40 cellular contexts compared by ENCODE assay signal in genomic region chr3:72113964-72114363, GRCh38.
"Had no signal": no experiment of that assay in that cellular context is flagged by ENCODE, and none has a peak within 500 bp of the region (broad histone marks: within the 10 kb centered on the region; RNA-seq: fewer than 3 reads in every experiment).

No MANE protein-coding gene starts in this region.

- H3K27me3 ChIP-seq: adrenal gland, ascending aorta, body of pancreas, brain microvascular endothelial cell, breast epithelium had no signal

- H3K4me1 Mint-ChIP-seq: activated naive CD4-positive, alpha-beta T cell treated with anti-CD3 and anti-CD28 coated beads, Interleukin-2, amount 10 ng/mL, durations not matched to agents 7 days and 5 days; activated naive CD4-positive, alpha-beta T cell treated with anti-CD3 and anti-CD28 coated beads, Interleukin-2, amount 50 U/mL, for 24 hours; activated naive CD8-positive, alpha-beta T cell treated with anti-CD3 and anti-CD28 coated beads for 36 hours; activated naive CD8-positive, alpha-beta T cell treated with anti-CD3 and anti-CD28 coated beads, Interleukin-2, amount 10 ng/mL, durations not matched to agents 7 days and 5 days; activated naive CD8-positive, alpha-beta T cell treated with anti-CD3 and anti-CD28 coated beads, Interleukin-2, amount 50 U/mL, for 24 hours; activated T-helper 17 cell treated with anti-CD3 and anti-CD28 coated beads, Interleukin-2, amount 50 U/mL, for 72 hours; central memory CD8-positive, alpha-beta T cell had no signal

- H3K4me3 Mint-ChIP-seq: activated naive CD4-positive, alpha-beta T cell treated with anti-CD3 and anti-CD28 coated beads for 36 hours; activated naive CD4-positive, alpha-beta T cell treated with anti-CD3 and anti-CD28 coated beads, Interleukin-2, amount 10 ng/mL, durations not matched to agents 7 days and 5 days; activated naive CD4-positive, alpha-beta T cell treated with anti-CD3 and anti-CD28 coated beads, Interleukin-2, amount 50 U/mL, for 24 hours; activated naive CD8-positive, alpha-beta T cell; activated naive CD8-positive, alpha-beta T cell treated with anti-CD3 and anti-CD28 coated beads for 36 hours; activated naive CD8-positive, alpha-beta T cell treated with anti-CD3 and anti-CD28 coated beads, Interleukin-2, amount 10 ng/mL, durations not matched to agents 7 days and 5 days; activated naive CD8-positive, alpha-beta T cell treated with anti-CD3 and anti-CD28 coated beads, Interleukin-2, amount 50 U/mL, for 24 hours; activated T-cell treated with anti-CD3 and anti-CD28 coated beads, Interleukin-2, amount 50 U/mL, for 24 hours; activated T-cell treated with anti-CD3 and anti-CD28 coated beads, Interleukin-2, amount 50 U/mL, for 4 hours; activated T-cell treated with anti-CD3 and anti-CD28 coated beads, Interleukin-2, amount 50 U/mL, for 72 hours; activated T-helper 1 cell treated with anti-CD3 and anti-CD28 coated beads, Interleukin-12 subunit alpha, Interleukin-12 subunit beta, Interleukin-2, Interleukin-4 antibody, amounts not matched to agents 30 ng/mL and 10 ng/mL and 1 ng/mL, durations not matched to agents 14 hours and 24 hours and 36 hours; activated T-helper 17 cell treated with anti-CD3 and anti-CD28 coated beads, Interleukin-2, amount 50 U/mL, for 72 hours; brain; central memory CD8-positive, alpha-beta T cell had no signal

- H3K27ac ChIP-seq: adrenal gland, ascending aorta, body of pancreas, brain microvascular endothelial cell, breast epithelium, cardiac muscle cell had no signal

- H3K9me3 ChIP-seq: adrenal gland, ascending aorta, body of pancreas, breast epithelium had no signal

- H3K4me1 ChIP-seq: adrenal gland, body of pancreas, breast epithelium had no signal

- H3K27me3 Mint-ChIP-seq: activated naive CD4-positive, alpha-beta T cell treated with anti-CD3 and anti-CD28 coated beads, Interleukin-2, amount 50 U/mL, for 24 hours; activated naive CD8-positive, alpha-beta T cell; activated naive CD8-positive, alpha-beta T cell treated with anti-CD3 and anti-CD28 coated beads for 36 hours; activated naive CD8-positive, alpha-beta T cell treated with anti-CD3 and anti-CD28 coated beads, Interleukin-2, amount 50 U/mL, for 24 hours had no signal

- H3K9me3 Mint-ChIP-seq: activated naive CD4-positive, alpha-beta T cell treated with anti-CD3 and anti-CD28 coated beads for 36 hours; activated naive CD4-positive, alpha-beta T cell treated with anti-CD3 and anti-CD28 coated beads, Interleukin-2, amount 10 ng/mL, durations not matched to agents 7 days and 5 days; activated naive CD4-positive, alpha-beta T cell treated with anti-CD3 and anti-CD28 coated beads, Interleukin-2, amount 50 U/mL, for 24 hours; activated naive CD4-positive, alpha-beta T cell treated with anti-CD3 and anti-CD28 coated beads, Interleukin-2, amount 50 U/mL, for 72 hours; activated naive CD8-positive, alpha-beta T cell treated with anti-CD3 and anti-CD28 coated beads for 36 hours; activated naive CD8-positive, alpha-beta T cell treated with anti-CD3 and anti-CD28 coated beads, Interleukin-2, amount 10 ng/mL, durations not matched to agents 7 days and 5 days; activated naive CD8-positive, alpha-beta T cell treated with anti-CD3 and anti-CD28 coated beads, Interleukin-2, amount 50 U/mL, for 24 hours; activated T-cell treated with anti-CD3 and anti-CD28 coated beads, Interleukin-2, amount 50 U/mL, for 24 hours; activated T-cell treated with anti-CD3 and anti-CD28 coated beads, Interleukin-2, amount 50 U/mL, for 4 hours; activated T-cell treated with anti-CD3 and anti-CD28 coated beads, Interleukin-2, amount 50 U/mL, for 72 hours; activated T-helper 1 cell treated with anti-CD3 and anti-CD28 coated beads, Interleukin-12 subunit alpha, Interleukin-12 subunit beta, Interleukin-2, Interleukin-4 antibody, amounts not matched to agents 30 ng/mL and 10 ng/mL and 1 ng/mL, durations not matched to agents 14 hours and 24 hours and 36 hours; activated T-helper 17 cell treated with anti-CD3 and anti-CD28 coated beads, Interleukin-2, amount 50 U/mL, for 72 hours; activated T-helper 2 cell treated with anti-CD3 and anti-CD28 coated beads, Interferon-gamma antibody, Interleukin-2, Interleukin-4, amounts not matched to agents 10 μg/mL and 5 μg/mL and 100 μg/mL, durations not matched to agents 14 hours and 24 hours and 36 hours; central memory CD8-positive, alpha-beta T cell had no signal

- H3K36me3 ChIP-seq: adrenal gland, ascending aorta, brain microvascular endothelial cell, breast epithelium, cardiac muscle cell had no signal

- H3K36me3 Mint-ChIP-seq: activated naive CD4-positive, alpha-beta T cell treated with anti-CD3 and anti-CD28 coated beads, Interleukin-2, amount 10 ng/mL, durations not matched to agents 7 days and 5 days; activated naive CD4-positive, alpha-beta T cell treated with anti-CD3 and anti-CD28 coated beads, Interleukin-2, amount 50 U/mL, for 24 hours; activated naive CD4-positive, alpha-beta T cell treated with anti-CD3 and anti-CD28 coated beads, Interleukin-2, amount 50 U/mL, for 72 hours; activated naive CD8-positive, alpha-beta T cell; activated naive CD8-positive, alpha-beta T cell treated with anti-CD3 and anti-CD28 coated beads for 36 hours; activated naive CD8-positive, alpha-beta T cell treated with anti-CD3 and anti-CD28 coated beads, Interleukin-2, amount 10 ng/mL, durations not matched to agents 7 days and 5 days; brain had no signal

- ATAC-seq: activated naive CD4-positive, alpha-beta T cell treated with anti-CD3 and anti-CD28 coated beads, Interleukin-2, amount 50 U/mL, for 72 hours; activated naive CD8-positive, alpha-beta T cell treated with anti-CD3 and anti-CD28 coated beads, Interleukin-2, amount 50 U/mL, for 24 hours; activated T-cell treated with anti-CD3 and anti-CD28 coated beads, Interleukin-2, amount 50 U/mL, for 4 hours; activated T-cell treated with anti-CD3 and anti-CD28 coated beads, Interleukin-2, amount 50 U/mL, for 72 hours; activated T-helper 17 cell treated with anti-CD3 and anti-CD28 coated beads, Interleukin-2, amount 50 U/mL, for 72 hours; body of pancreas had no signal

- FAIRE-seq: astrocyte, bronchial epithelial cell had no signal

- DNase-seq: activated effector memory CD4-positive, alpha-beta T cell treated with anti-CD3 and anti-CD28 coated beads, Interleukin-2, amount 50 U/mL, for 16 hours; activated effector memory CD4-positive, alpha-beta T cell treated with Interleukin-2 at 50 U/mL for 16 hours; activated gamma-delta T cell; activated gamma-delta T cell treated with Interleukin-2 at 50 U/mL for 16 hours; activated naive CD4-positive, alpha-beta T cell; activated naive CD4-positive, alpha-beta T cell treated with anti-CD3 and anti-CD28 coated beads for 36 hours; activated naive CD4-positive, alpha-beta T cell treated with anti-CD3 and anti-CD28 coated beads, Interleukin-2, amount 10 ng/mL, durations not matched to agents 7 days and 5 days; activated naive CD4-positive, alpha-beta T cell treated with anti-CD3 and anti-CD28 coated beads, Interleukin-2, amount 50 U/mL, for 16 hours; activated naive CD4-positive, alpha-beta T cell treated with Interleukin-2 at 50 U/mL for 16 hours; activated naive CD8-positive, alpha-beta T cell treated with anti-CD3 and anti-CD28 coated beads for 36 hours; activated naive CD8-positive, alpha-beta T cell treated with anti-CD3 and anti-CD28 coated beads, Interleukin-2, amount 10 ng/mL, durations not matched to agents 7 days and 5 days; activated naive CD8-positive, alpha-beta T cell treated with anti-CD3 and anti-CD28 coated beads, Interleukin-2, amount 50 U/mL, for 24 hours; activated T-cell treated with anti-CD3 and anti-CD28 coated beads, Interleukin-2, amount 50 U/mL, for 1 hour; activated T-cell treated with anti-CD3 and anti-CD28 coated beads, Interleukin-2, amount 50 U/mL, for 24 hours; activated T-cell treated with anti-CD3 and anti-CD28 coated beads, Interleukin-2, amount 50 U/mL, for 4 hours; activated T-cell treated with anti-CD3 and anti-CD28 coated beads, Interleukin-2, amount 50 U/mL, for 48 hours; activated T-cell treated with anti-CD3 and anti-CD28 coated beads, Interleukin-2, amount 50 U/mL, for 72 hours; adrenal gland; amniotic stem cell; amygdala; anterior cingulate cortex; aorta; body of pancreas; brain microvascular endothelial cell; caudate nucleus; central memory CD4-positive, alpha-beta T cell; cerebellar nuclear complex had no signal

- H3K27ac Mint-ChIP-seq: activated naive CD4-positive, alpha-beta T cell treated with anti-CD3 and anti-CD28 coated beads for 36 hours; activated naive CD4-positive, alpha-beta T cell treated with anti-CD3 and anti-CD28 coated beads, Interleukin-2, amount 10 ng/mL, durations not matched to agents 7 days and 5 days; activated naive CD4-positive, alpha-beta T cell treated with anti-CD3 and anti-CD28 coated beads, Interleukin-2, amount 50 U/mL, for 24 hours; activated naive CD4-positive, alpha-beta T cell treated with anti-CD3 and anti-CD28 coated beads, Interleukin-2, amount 50 U/mL, for 72 hours; activated naive CD8-positive, alpha-beta T cell; activated naive CD8-positive, alpha-beta T cell treated with anti-CD3 and anti-CD28 coated beads for 36 hours; activated naive CD8-positive, alpha-beta T cell treated with anti-CD3 and anti-CD28 coated beads, Interleukin-2, amount 10 ng/mL, durations not matched to agents 7 days and 5 days; activated naive CD8-positive, alpha-beta T cell treated with anti-CD3 and anti-CD28 coated beads, Interleukin-2, amount 50 U/mL, for 24 hours; activated T-cell treated with anti-CD3 and anti-CD28 coated beads, Interleukin-2, amount 50 U/mL, for 24 hours; activated T-cell treated with anti-CD3 and anti-CD28 coated beads, Interleukin-2, amount 50 U/mL, for 72 hours; activated T-helper 1 cell treated with anti-CD3 and anti-CD28 coated beads, Interleukin-12 subunit alpha, Interleukin-12 subunit beta, Interleukin-2, Interleukin-4 antibody, amounts not matched to agents 30 ng/mL and 10 ng/mL and 1 ng/mL, durations not matched to agents 14 hours and 24 hours and 36 hours; activated T-helper 17 cell treated with anti-CD3 and anti-CD28 coated beads, Interleukin-2, amount 50 U/mL, for 72 hours; activated T-helper 2 cell treated with anti-CD3 and anti-CD28 coated beads, Interferon-gamma antibody, Interleukin-2, Interleukin-4, amounts not matched to agents 10 μg/mL and 5 μg/mL and 100 μg/mL, durations not matched to agents 14 hours and 24 hours and 36 hours had no signal

- H3K4me3 ChIP-seq: adrenal gland, ascending aorta, body of pancreas, breast epithelium, cardiac muscle cell had no signal
